In the genomic region with DNA sequence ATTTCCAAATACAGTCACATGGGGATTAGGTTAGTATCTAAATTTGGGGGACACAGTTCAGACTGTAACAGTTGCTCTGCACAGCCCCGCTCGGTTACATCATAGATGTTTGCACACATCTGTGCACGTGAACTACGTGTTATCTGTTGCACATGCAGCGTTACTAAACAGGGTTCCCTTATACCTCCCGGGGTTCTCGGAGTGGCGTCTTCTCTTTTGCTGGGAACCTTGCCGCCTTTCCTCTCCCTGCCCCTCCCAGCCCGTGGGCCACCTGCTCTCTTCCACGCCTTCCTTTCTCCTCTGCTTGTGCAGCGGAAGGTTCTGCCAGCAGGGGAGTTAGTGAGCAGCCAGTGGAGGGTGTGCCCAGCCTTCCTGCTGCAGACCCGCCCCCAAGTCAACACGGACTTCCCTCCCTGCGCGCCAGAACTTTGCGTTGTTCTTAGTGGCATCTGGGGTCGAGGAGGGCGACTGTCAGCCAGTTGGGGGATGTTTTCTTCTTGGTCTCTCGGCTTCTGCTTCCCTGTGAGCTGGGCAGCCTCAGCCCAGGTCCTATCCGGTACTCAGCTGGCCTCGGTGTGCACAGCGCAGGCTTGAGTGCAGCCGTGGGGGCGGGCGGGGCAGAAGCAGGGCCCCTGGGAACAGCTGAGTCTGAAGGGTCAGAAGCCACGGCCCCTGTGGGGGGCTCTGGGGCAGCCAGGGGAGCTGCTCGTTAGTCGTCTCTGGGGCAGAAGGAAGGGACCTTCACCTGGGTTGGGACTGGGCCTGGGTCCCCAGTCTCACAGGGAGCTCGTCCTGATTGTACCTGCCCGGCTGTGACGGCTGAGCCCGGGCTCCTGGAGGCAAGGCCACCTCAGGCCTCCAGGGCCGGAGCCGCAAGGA, we compare ENCODE assay signal across 8 cellular contexts.
A peak's percentile ranks its signal among the peaks of the same experiment; 100 is the strongest.
DNase-seq lines count a peak whose midpoint lies in the region; ATAC-seq and TF ChIP-seq lines count a peak whose summit lies in the region.
"Not testable (repeated sequence)": the region's sequence is repeated elsewhere in the genome, so short reads cannot be mapped to it uniquely, and the experiment has no call there.

No MANE protein-coding gene starts in this region.

- not testable (repeated sequence) for TF ChIP-seq POLR2A in ovary (IDR thresholded peaks at IDR 0.05); stomach (IDR thresholded peaks at IDR 0.05)

- peak; percentile 82 to 93 for ATAC-seq in activated CD4-positive, CD25-positive, alpha-beta regulatory T cell treated with anti-CD3 and anti-CD28 coated beads, Interleukin-2, amount 50 U/mL, for 24 hours
- peak; percentile 78 to 90 for ATAC-seq in left cardiac atrium

- not testable (repeated sequence) for TF ChIP-seq EP300 in ovary (IDR thresholded peaks at IDR 0.05); stomach (IDR thresholded peaks at IDR 0.05)

- peak; percentile 81 for DNase-seq in DMS 273 (lab: John Stamatoyannopoulos, UW; ENCODE audit: unreplicated experiment)
- peak; percentile 39 for DNase-seq in HuH-7 (ENCODE audit: low spot score)
- peak; percentile 24 for DNase-seq in NCI-H748 treated with DMSO at 0.1 percent for 48 hours (lab: John Stamatoyannopoulos, UW)
- peak; percentile 18 for DNase-seq in astrocyte of the hippocampus (ENCODE audit: low read depth, low spot score)
- not testable (repeated sequence) for DNase-seq in left cardiac atrium
- DNase-seq in ovary, result peak in 4 of 5 donors; percentile 59 to 70 (median 68)
- DNase-seq in stomach, result peak; percentile 53

- 7 to 22% (median 9%) methylated on average over 26 to 34 of the region's 35 CpGs for WGBS in ovary, 3 donors
- WGBS in stomach, 5 donors, result 8 to 24% (median 17%) methylated on average over 19 to 35 of the region's 35 CpGs

- not testable (repeated sequence) for H3K4me1 ChIP-seq in ovary (ENCODE audit: insufficient read depth)
- peaks cover 3 to 15% (median 10%) of the 10 kb centered on the region in 4 donors for H3K4me1 ChIP-seq in stomach

- not testable (repeated sequence) for H3K36me3 ChIP-seq in ovary, stomach

- H3K27ac ChIP-seq in ovary, result peak overlapping the region in 1 of 2 donors; percentile 65
- H3K27ac ChIP-seq in stomach, result peak overlapping the region in 1 of 5 donors; percentile 8

- H3K27me3 ChIP-seq in ovary, stomach: not testable (repeated sequence)

- not testable (repeated sequence) for H3K9me3 ChIP-seq in ovary
- H3K9me3 ChIP-seq in stomach, result peaks cover 0 to 12% (median 4%) of the 10 kb centered on the region in 4 donors

- not testable (repeated sequence) for H3K4me3 ChIP-seq in ovary
- peak overlapping the region; percentile 19 to 41 (median 28) for H3K4me3 ChIP-seq in stomach

- intact Hi-C loops in left cardiac atrium (cut with DNase I); stomach (cut with DNase I; ENCODE audit: low total_unique reads): not testable (repeated sequence)
- intact Hi-C loops in ovary (cut with DNase I), result loop anchor here in 1 of 4 donors (10.0 kb wide), 1 partner anchor 101 kb away; no protein-coding TSS in a partner anchor

- TF ChIP-seq CTCF in ovary (IDR thresholded peaks at IDR 0.05), result peak; percentile 17 to 69 (median 55)
- peak in 5 of 7 experiments; percentile 41 to 63 (median 57) for TF ChIP-seq CTCF in stomach (IDR thresholded peaks at IDR 0.05)
